Comparison of ENCODE assay signal across 9 cellular contexts in the genomic region with DNA sequence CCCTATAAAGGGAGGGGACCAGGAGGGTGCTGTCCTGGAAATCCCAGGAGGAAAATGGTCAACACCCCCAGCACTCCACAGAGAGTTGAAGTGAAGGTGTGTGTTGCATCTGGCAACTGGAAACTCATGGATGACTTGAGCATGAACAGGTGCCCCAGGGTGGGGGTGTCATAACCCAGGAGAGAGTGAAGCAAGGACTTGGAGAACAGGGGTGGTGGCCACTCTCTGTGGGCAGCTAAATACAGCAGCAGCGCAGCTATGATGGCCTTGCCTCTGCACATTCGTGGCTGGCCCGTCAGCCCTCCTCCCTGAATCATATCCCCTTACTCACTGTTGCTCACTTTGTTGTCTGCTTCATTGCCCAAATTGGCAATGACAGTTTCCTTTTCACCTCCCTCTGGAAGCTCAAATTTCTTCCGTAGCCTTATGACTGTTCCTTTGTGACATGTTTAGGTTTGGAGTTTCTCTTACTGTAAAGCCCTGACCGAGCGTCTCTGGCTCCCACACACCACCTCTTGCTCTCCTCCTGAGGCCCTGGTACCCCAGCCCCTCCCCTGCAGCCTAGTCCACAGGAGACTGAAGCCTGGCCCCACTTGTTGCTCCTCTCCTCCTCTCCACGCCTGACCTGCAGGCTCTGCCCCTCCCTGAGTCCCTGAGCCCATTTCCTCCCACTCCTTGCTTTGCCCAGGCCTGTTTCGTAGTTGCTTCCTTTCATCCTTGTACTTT.
DNase-seq lines count a peak whose midpoint lies in the region; ATAC-seq and TF ChIP-seq lines count a peak whose summit lies in the region.
"Had no signal": no experiment of that assay in that cellular context is flagged by ENCODE, and none has a peak within 500 bp of the region (broad histone marks: within the 10 kb centered on the region; RNA-seq: fewer than 3 reads in every experiment).

No MANE protein-coding gene starts in this region.

- peak overlapping the region; percentile 15 for H2BK12ac ChIP-seq in trophoblast cell (ENCODE audit: low read length)

- peak overlapping the region; percentile 71 for H3K14ac ChIP-seq in trophoblast cell (ENCODE audit: low read length)

- H2AK5ac ChIP-seq in trophoblast cell (ENCODE audit: low read length) = no peak overlapping the region

- no peaks in the 10 kb centered on the region for H3K27me3 Mint-ChIP-seq in CD4-positive, alpha-beta memory T cell
- H3K27me3 Mint-ChIP-seq in endothelial cell (ENCODE audit: unreplicated experiment) = peaks cover 5% of the 10 kb centered on the region

- H3K4ac ChIP-seq in trophoblast cell (ENCODE audit: low read depth, low read length) = no peak overlapping the region

- ATAC-seq in GM18907 (IDR thresholded peaks at IDR 0.05; ENCODE audit: unreplicated experiment) (no peak), HG03439 (IDR thresholded peaks at IDR 0.05; ENCODE audit: unreplicated experiment) (no peak)

- no peak overlapping the region for H2BK5ac ChIP-seq in trophoblast cell (ENCODE audit: low read depth, low read length, poor library complexity)

- H4K12ac ChIP-seq in trophoblast cell (ENCODE audit: low read depth, low read length) = no peak overlapping the region

- no peaks in the 10 kb centered on the region for H3K36me3 ChIP-seq in CD4-positive, alpha-beta memory T cell (ENCODE audit: insufficient read depth, low read length)
- H3K36me3 ChIP-seq in trophoblast cell (ENCODE audit: control insufficient read depth in 1 of 2, insufficient read depth in 2 of 2, low read length in 2 of 2) = no peaks in the 10 kb centered on the region

- no peaks in the 10 kb centered on the region for H3K27me3 ChIP-seq in CD4-positive, alpha-beta memory T cell (ENCODE audit: insufficient read depth, low read length)
- H3K27me3 ChIP-seq in trophoblast cell (ENCODE audit: insufficient read depth, low read length) = no peaks in the 10 kb centered on the region

- H3K4me2 ChIP-seq in trophoblast cell (ENCODE audit: low read length) = no peak overlapping the region

- H3K36me3 Mint-ChIP-seq in CD4-positive, alpha-beta memory T cell = peaks cover 0 to 3% of the 10 kb centered on the region in 2 donors
- H3K36me3 Mint-ChIP-seq in endothelial cell (ENCODE audit: low read depth, unreplicated experiment) = peaks cover 20% of the 10 kb centered on the region

- no CpG with 5 or more reads among the region's 8 CpGs for WGBS in trophoblast cell (ENCODE audit: extremely low coverage, insufficient coverage, insufficient read length)

- peaks cover 4% of the 10 kb centered on the region for H3K79me1 ChIP-seq in trophoblast cell (ENCODE audit: low read length)

- POLR2A ChIA-PET in CD4-positive, alpha-beta memory T cell (lab: Charles Lee; ENCODE audit: partially characterized antibody) = no interaction called here

- no peak overlapping the region for H3K27ac ChIP-seq in CD4-positive, alpha-beta memory T cell (ENCODE audit: low read depth, low read length)
- peak overlapping the region; percentile 2 for H3K27ac ChIP-seq in trophoblast cell (ENCODE audit: low read depth, low read length)

- CTCF ChIA-PET in CD4-positive, alpha-beta memory T cell (lab: Charles Lee; ENCODE audit: partially characterized antibody) = interaction anchor here (0.6 kb wide), 1 partner anchor 1524 kb away, joined by 3 read pairs; no protein-coding TSS in a partner anchor

- H4K8ac ChIP-seq in trophoblast cell (ENCODE audit: low read depth, low read length) = no peak overlapping the region

- H3K9me3 Mint-ChIP-seq in CD4-positive, alpha-beta memory T cell = no peaks in the 10 kb centered on the region
- H3K9me3 Mint-ChIP-seq in endothelial cell (ENCODE audit: unreplicated experiment) = no peaks in the 10 kb centered on the region

- no peak overlapping the region for H2AFZ ChIP-seq in trophoblast cell (ENCODE audit: insufficient read depth, low read length, poor library complexity)

- no peak overlapping the region for H2BK120ac ChIP-seq in trophoblast cell (ENCODE audit: insufficient read depth, low read length, poor library complexity)

- H3K18ac ChIP-seq in trophoblast cell (ENCODE audit: low read length) = no peak overlapping the region

- peak overlapping the region in 5 of 8 donors; percentile 24 to 52 (median 27) for H3K4me3 Mint-ChIP-seq in CD4-positive, alpha-beta memory T cell
- peak overlapping the region; percentile 45 for H3K4me3 Mint-ChIP-seq in endothelial cell (ENCODE audit: unreplicated experiment)

- no peak overlapping the region for H3K23ac ChIP-seq in trophoblast cell (ENCODE audit: low read length)

- H3K4me1 Mint-ChIP-seq in CD4-positive, alpha-beta memory T cell = peaks cover 64 to 91% (median 76%) of the 10 kb centered on the region in 4 donors
- H3K4me1 Mint-ChIP-seq in endothelial cell (ENCODE audit: unreplicated experiment) = peaks cover 83% of the 10 kb centered on the region

- H3K4me3 ChIP-seq in CD4-positive, alpha-beta memory T cell (ENCODE audit: low read length in 2 of 2) = no peak overlapping the region
- no peak overlapping the region for H3K4me3 ChIP-seq in trophoblast cell (ENCODE audit: low read depth, low read length)

- H3K4me1 ChIP-seq in CD4-positive, alpha-beta memory T cell (ENCODE audit: insufficient read depth, low read length) = peaks cover 56% of the 10 kb centered on the region
- peaks cover 8 to 11% of the 10 kb centered on the region in 2 experiments for H3K4me1 ChIP-seq in trophoblast cell (ENCODE audit: control insufficient read depth in 1 of 2, insufficient read depth in 2 of 2, low read length in 2 of 2)

- H4K91ac ChIP-seq in trophoblast cell (ENCODE audit: low read depth, low read length) = peak overlapping the region; percentile 22

- no peaks in the 10 kb centered on the region for H3K9me3 ChIP-seq in CD4-positive, alpha-beta memory T cell (ENCODE audit: control insufficient read depth in 1 of 2, low read length in 2 of 2)
- no peaks in the 10 kb centered on the region for H3K9me3 ChIP-seq in trophoblast cell (ENCODE audit: insufficient read depth, low read depth, low read length)

- intact Hi-C loops in CD4-positive, alpha-beta memory T cell (cut with micrococcal nuclease) = no loop called here

- no peaks in the 10 kb centered on the region for H3K79me2 ChIP-seq in trophoblast cell (ENCODE audit: control insufficient read depth, insufficient read depth, low read length, poor library complexity)

- no peak overlapping the region for H3K9ac ChIP-seq in trophoblast cell (ENCODE audit: low read length)

- peak overlapping the region in 2 of 7 donors; percentile 38 to 68 for H3K27ac Mint-ChIP-seq in CD4-positive, alpha-beta memory T cell
- H3K27ac Mint-ChIP-seq in endothelial cell (ENCODE audit: unreplicated experiment) = peak overlapping the region; percentile 86

- no peak for TF ChIP-seq CTCF in endothelial cell (IDR thresholded peaks at IDR 0.05; ENCODE audit: unreplicated experiment)

- no peak for DNase-seq in CD4-positive, alpha-beta memory T cell
- DNase-seq in NCI-H226 (peak; percentile 49), endothelial cell (ENCODE audit: low spot score) (no peak), trophoblast cell (no peak), pons (ENCODE audit: low spot score) (no peak), DMS53 (lab: John Stamatoyannopoulos, UW) (no peak)
- DNase-seq: glutamatergic neuron had no signal
